In genomic region chr12:120102189-120103043, GRCh38 we compare ENCODE assay signal across 1 cellular context.
TF ChIP-seq lines count a peak whose summit lies in the region.

No MANE protein-coding gene starts in this region.

TF ChIP-seq in GM12878, 131 proteins besides CTCF, POLR2A, EP300 and RAD21:
- TF ChIP-seq MLLT1 (IDR thresholded peaks at IDR 0.05) (no peak), TAF1 (IDR thresholded peaks at IDR 0.05; ENCODE audit: borderline replicate concordance, low read depth, low read length) (no peak), ZBTB4 (CRISPR knock-in tag; IDR thresholded peaks at IDR 0.05) (no peak), SIX5 (IDR thresholded peaks at IDR 0.05; ENCODE audit: low read depth, low read length, severe bottlenecking) (no peak), ZBTB33 (IDR thresholded peaks at IDR 0.05) (no peak), KAT2A (conservative IDR thresholded peaks at IDR 0.05; ENCODE audit: control insufficient read depth, low read depth, low read length) (no peak), FOXK2 (IDR thresholded peaks at IDR 0.05) (no peak), STAT3 (IDR thresholded peaks at IDR 0.05; ENCODE audit: low read depth, low read length) (no peak), RCOR1 (conservative IDR thresholded peaks at IDR 0.05; ENCODE audit: low read depth, low read length) (no peak), IRF4 (IDR thresholded peaks at IDR 0.05; ENCODE audit: low read depth, low read length) (no peak)
